In genomic region chr1:115781343-115781742, GRCh38 we compare ENCODE assay signal across 20 cellular contexts. TPM values are rescaled to one million over a fixed set of nuclear protein-coding genes. Genes with fewer than 3 reads are reported as not detected.
A peak's percentile ranks its signal among the peaks of the same experiment; 100 is the strongest.
DNase-seq lines count a peak whose midpoint lies in the region; FAIRE-seq and TF ChIP-seq lines count a peak whose summit lies in the region.
"Had no signal": no experiment of that assay in that cellular context is flagged by ENCODE, and none has a peak within 500 bp of the region (broad histone marks: within the 10 kb centered on the region; RNA-seq: fewer than 3 reads in every experiment).

No MANE protein-coding gene starts in this region.

- no peaks in the 10 kb centered on the region for H3K9me2 ChIP-seq in PC-9 (ENCODE audit: insufficient read depth)

- peaks cover 32% of the 10 kb centered on the region for H3K4me1 ChIP-seq in PC-9 (replicated peaks; ENCODE audit: insufficient read depth)
- H3K4me1 ChIP-seq in kidney (ENCODE audit: control insufficient read depth in 1 of 2, insufficient read depth in 1 of 2, low read depth in 1 of 2, low read length in 2 of 2) = no peaks in the 10 kb centered on the region
- H3K4me1 ChIP-seq: adrenal gland, Peyer's patch had no signal

- H2AFZ ChIP-seq in PC-9 = no peak overlapping the region

- DNase-seq in GM04503 (ENCODE audit: low read depth) (peak; percentile 54), PC-9 (peak in 1 of 2 experiments; percentile 54), fibroblast of gingiva (ENCODE audit: low read depth) (peak; percentile 46), renal cortical epithelial cell (ENCODE audit: low read depth) (peak; percentile 92), activated gamma-delta T cell treated with Interleukin-2 at 50 U/mL for 16 hours (no peak), kidney (no peak), SKM-1 (lab: John Stamatoyannopoulos, UW; ENCODE audit: unreplicated experiment) (no peak), OCI-M2 (lab: John Stamatoyannopoulos, UW; ENCODE audit: unreplicated experiment) (no peak)
- DNase-seq: activated CD4-positive, alpha-beta T cell treated with anti-CD3 and anti-CD28 coated beads for 36 hours; activated T-cell treated with anti-CD3 and anti-CD28 coated beads, Interleukin-2, amount 50 U/mL, for 4 hours; adrenal gland; DND-41; left cardiac atrium; naive thymus-derived CD4-positive, alpha-beta T cell; NCI-H146; NCI-H446; Peyer's patch; stimulated activated naive CD4-positive, alpha-beta T cell had no signal

- no peak overlapping the region for H3K9ac ChIP-seq in kidney (ENCODE audit: low read length in 2 of 2)

- H3K36me3 ChIP-seq in PC-9 (ENCODE audit: low read depth) (no peaks in the 10 kb centered on the region), kidney (ENCODE audit: control insufficient read depth in 1 of 2, insufficient read depth in 2 of 2, low read length in 2 of 2) (no peaks in the 10 kb centered on the region)
- H3K36me3 ChIP-seq: adrenal gland, Peyer's patch had no signal

- intact Hi-C loops in PC-9 (cut with micrococcal nuclease; ENCODE audit: unreplicated experiment) = loop anchor here (10.0 kb wide), 1 partner anchor 713 kb away; no protein-coding TSS in a partner anchor
- intact Hi-C loops in kidney (cut with DNase I) = no loop called here

- FAIRE-seq in kidney (lab: Jason Lieb, UNC) = no peak

- POLR2A ChIA-PET in PC-9 (lab: Charles Lee; ENCODE audit: unreplicated experiment) = no interaction called here

- peaks cover 32% of the 10 kb centered on the region for H3F3A ChIP-seq in PC-9 (ENCODE audit: insufficient read depth, low read depth)

- no peaks in the 10 kb centered on the region for H3K27me3 ChIP-seq in PC-9 (ENCODE audit: insufficient read depth, low read depth)
- H3K27me3 ChIP-seq: Peyer's patch had no signal

- H3K27ac ChIP-seq in PC-9 (peak overlapping the region; percentile 84), kidney (ENCODE audit: low read depth in 2 of 2, low read length in 2 of 2) (no peak overlapping the region)
- H3K27ac ChIP-seq: adrenal gland, coronary artery, Peyer's patch had no signal

- H3K4me2 ChIP-seq in PC-9 = peak overlapping the region; percentile 1; the same call in 1 of the 2 replicates

- no peak overlapping the region for H3K4me3 ChIP-seq in PC-9
- H3K4me3 ChIP-seq in kidney (ENCODE audit: low read length in 2 of 2) = no peak overlapping the region
- H3K4me3 ChIP-seq: adrenal gland, coronary artery, Peyer's patch had no signal

- no peaks in the 10 kb centered on the region for H3K79me2 ChIP-seq in PC-9 (ENCODE audit: low read depth)

- TF ChIP-seq CTCF in PC-9 (conservative IDR thresholded peaks at IDR 0.05) = no peak
- no peak for TF ChIP-seq CTCF in kidney (IDR thresholded peaks at IDR 0.05; ENCODE audit: borderline replicate concordance, extremely low read depth, insufficient read depth)

- CTCF ChIA-PET in PC-9 (lab: Charles Lee) = no interaction called here

- no TSS peak for BruUV-seq in PC-9 (replicated peaks; lab: Mats Ljungman, UMichigan)

- H3K9me3 ChIP-seq in PC-9 (ENCODE audit: insufficient read depth, low read depth) (peaks cover 7% of the 10 kb centered on the region; the same call in 1 of the 2 replicates), kidney (ENCODE audit: control insufficient read depth in 1 of 2, low read length in 2 of 2) (no peaks in the 10 kb centered on the region)
- H3K9me3 ChIP-seq: adrenal gland, Peyer's patch had no signal

- H4K20me1 ChIP-seq in PC-9 (ENCODE audit: insufficient read depth) = no peaks in the 10 kb centered on the region

RNA-seq across cellular contexts. Expression of gene CASQ2, which starts 12.8 kb away (rescaled TPM):
- total RNA-seq in PC-9 (2021) = not detected in 2 replicates
- not detected in 2 replicates for total RNA-seq in renal cortical epithelial cell
- total RNA-seq in kidney = 2.3 TPM
- 2.6 TPM for polyA plus RNA-seq in kidney (ENCODE audit: insufficient read depth, low read depth, low replicate concordance)
- total RNA-seq: activated CD4-positive, alpha-beta T cell treated with anti-CD3 and anti-CD28 coated beads for 36 hours; activated T-cell treated with anti-CD3 and anti-CD28 coated beads, Interleukin-2, amount 50 U/mL, for 4 hours; glomerular endothelial cell; naive thymus-derived CD4-positive, alpha-beta T cell had no signal
- polyA plus RNA-seq: naive thymus-derived CD4-positive, alpha-beta T cell had no signal

RNA-seq across cellular contexts. Expression of gene NHLH2, which starts 59.6 kb away (rescaled TPM):
- total RNA-seq in PC-9 (2021) = not detected in 2 replicates
- 0.10 TPM in 1 of 2 replicates, not detected in the other for total RNA-seq in renal cortical epithelial cell
- total RNA-seq in kidney = not detected
- not detected for polyA plus RNA-seq in kidney (ENCODE audit: insufficient read depth, low read depth, low replicate concordance)
- total RNA-seq: activated CD4-positive, alpha-beta T cell treated with anti-CD3 and anti-CD28 coated beads for 36 hours; activated T-cell treated with anti-CD3 and anti-CD28 coated beads, Interleukin-2, amount 50 U/mL, for 4 hours; adrenal gland; glomerular endothelial cell; left cardiac atrium; naive thymus-derived CD4-positive, alpha-beta T cell; Peyer's patch had no signal
- polyA plus RNA-seq: adrenal gland; naive thymus-derived CD4-positive, alpha-beta T cell had no signal

Comparison
In these comparisons a context has a peak if more than half of its experiments do, and no peak if none do; other contexts are left out.
1. DNase-seq: peak in GM04503 (single experiment), fibroblast of gingiva (single experiment) and renal cortical epithelial cell (single experiment); none in activated gamma-delta T cell treated with Interleukin-2 at 50 U/mL for 16 hours (single experiment), kidney (single experiment), SKM-1 (single experiment) and OCI-M2 (single experiment).